In the genomic region with DNA sequence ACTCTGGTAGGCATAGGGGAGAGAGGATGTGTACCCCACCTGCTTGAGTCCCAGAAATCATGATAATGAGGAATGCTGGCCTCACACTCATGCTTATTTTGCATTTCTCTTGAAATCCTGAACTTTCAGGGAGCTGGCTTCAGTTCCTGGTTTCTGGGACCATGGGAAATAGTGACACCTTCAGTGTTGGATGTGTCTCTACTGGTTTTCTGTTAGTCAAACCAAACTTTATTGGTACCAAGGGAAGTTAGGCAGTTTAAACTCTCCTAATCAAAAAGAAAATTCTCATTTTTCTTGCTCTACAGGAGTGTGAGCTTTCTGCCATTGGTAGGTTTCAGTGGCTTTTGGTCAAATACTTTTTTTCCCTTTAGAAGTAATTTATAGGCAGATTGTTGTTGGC, we compare ENCODE assay signal across 2 cellular contexts.
TF ChIP-seq lines count a peak whose summit lies in the region.

No MANE protein-coding gene starts in this region.

TF ChIP-seq in Ishikawa, 13 proteins besides CTCF, POLR2A, EP300 and RAD21 (continued from another document):
- TF ChIP-seq CREB1 (IDR thresholded peaks at IDR 0.05; ENCODE audit: low read depth), result no peak
- no peak for TF ChIP-seq TEAD4 (IDR thresholded peaks at IDR 0.05)
- no peak for TF ChIP-seq CEBPB (IDR thresholded peaks at IDR 0.05)
- TF ChIP-seq, protein P1, sequence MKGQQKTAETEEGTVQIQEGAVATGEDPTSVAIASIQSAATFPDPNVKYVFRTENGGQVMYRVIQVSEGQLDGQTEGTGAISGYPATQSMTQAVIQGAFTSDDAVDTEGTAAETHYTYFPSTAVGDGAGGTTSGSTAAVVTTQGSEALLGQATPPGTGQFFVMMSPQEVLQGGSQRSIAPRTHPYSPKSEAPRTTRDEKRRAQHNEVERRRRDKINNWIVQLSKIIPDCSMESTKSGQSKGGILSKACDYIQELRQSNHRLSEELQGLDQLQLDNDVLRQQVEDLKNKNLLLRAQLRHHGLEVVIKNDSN (IDR thresholded peaks at IDR 0.05), result no peak
- TF ChIP-seq FOXM1 (IDR thresholded peaks at IDR 0.05; ENCODE audit: borderline replicate concordance, low read depth), result no peak

TF ChIP-seq in WTC11, 78 proteins besides CTCF, POLR2A, EP300 and RAD21 (continued from another document):
- TF ChIP-seq FOXP1 (CRISPR knock-in tag; IDR thresholded peaks at IDR 0.05; ENCODE audit: borderline replicate concordance) (no peak), ZNF396 (CRISPR knock-in tag; IDR thresholded peaks at IDR 0.05; ENCODE audit: borderline replicate concordance) (no peak)
